13 cellular contexts compared by ENCODE assay signal in genomic region chr15:38531509-38531908, GRCh38. TPM values are rescaled to one million over a fixed set of nuclear protein-coding genes. Genes with fewer than 3 reads are reported as not detected.
DNase-seq lines count a peak whose midpoint lies in the region; ATAC-seq, FAIRE-seq and TF ChIP-seq lines count a peak whose summit lies in the region.
"Had no signal": no experiment of that assay in that cellular context is flagged by ENCODE, and none has a peak within 500 bp of the region (broad histone marks: within the 10 kb centered on the region; RNA-seq: fewer than 3 reads in every experiment).

No MANE protein-coding gene starts in this region.

- H3K27me3 ChIP-seq in keratinocyte (ENCODE audit: control insufficient read depth, extremely low read depth, insufficient read depth, low read length) (peaks cover 3% of the 10 kb centered on the region), gastrocnemius medialis (no peaks in the 10 kb centered on the region)

- dilution Hi-C loops in keratinocyte (cut with MboI; ENCODE audit: extremely low pct_ligation_motif_present, low sequenced_read_pairs): no loop called here

- H3K36me3 ChIP-seq in keratinocyte (ENCODE audit: control insufficient read depth in 2 of 2, extremely low read depth in 1 of 2, insufficient read depth in 2 of 2, low read length in 2 of 2): no peaks in the 10 kb centered on the region
- no peaks in the 10 kb centered on the region for H3K36me3 ChIP-seq in gastrocnemius medialis

- in situ Hi-C loops in gastrocnemius medialis (cut with MboI; ENCODE audit: low sequenced_read_pairs in 4 of 4): no loop called here

- FAIRE-seq in HTR-8/SVneo (lab: Jason Lieb, UNC): no peak
- FAIRE-seq in keratinocyte (lab: Jason Lieb, UNC): peak; percentile 86

- H3K4me3 ChIP-seq in AG10803 (ENCODE audit: low read length): no peak overlapping the region
- peak overlapping the region in 1 of 3 experiments; percentile 58 for H3K4me3 ChIP-seq in keratinocyte (ENCODE audit: control insufficient read depth in 2 of 3, extremely low read depth in 1 of 3, insufficient read depth in 2 of 3, low read depth in 1 of 3, low read length in 3 of 3)
- H3K4me3 ChIP-seq in gastrocnemius medialis: no peak overlapping the region
- H3K4me3 ChIP-seq: PC-9 had no signal

- peak overlapping the region; percentile 89 for H3K4me2 ChIP-seq in keratinocyte (ENCODE audit: control insufficient read depth, extremely low read depth, insufficient read depth, low read depth, low read length)
- H3K4me2 ChIP-seq: PC-9 had no signal

- H3K9me1 ChIP-seq in keratinocyte (ENCODE audit: control insufficient read depth, extremely low read depth, insufficient read depth, low read length): no peaks in the 10 kb centered on the region

- TF ChIP-seq CTCF in AG10803 (conservative IDR thresholded peaks at IDR 0.05; ENCODE audit: low read length) (no peak), keratinocyte (optimal IDR thresholded peaks at IDR 0.05 in 1 of 3, IDR thresholded peaks at IDR 0.05 in 1 of 3, conservative IDR thresholded peaks at IDR 0.05 in 1 of 3; ENCODE audit: extremely low read depth in 1 of 3, insufficient read depth in 2 of 3, low read length in 3 of 3) (no peak), gastrocnemius medialis (IDR thresholded peaks at IDR 0.05 in 4 of 5, conservative IDR thresholded peaks at IDR 0.05 in 1 of 5) (no peak)

- H3K4me1 ChIP-seq in keratinocyte (ENCODE audit: control insufficient read depth, extremely low read depth, insufficient read depth, low read length) (peaks cover 10% of the 10 kb centered on the region), gastrocnemius medialis (no peaks in the 10 kb centered on the region)

- H3K27ac ChIP-seq in keratinocyte (ENCODE audit: control insufficient read depth, insufficient read depth, low read length) (peak overlapping the region; percentile 22), gastrocnemius medialis (no peak overlapping the region)
- H3K27ac ChIP-seq: PC-9 had no signal

- TF ChIP-seq POLR2A in gastrocnemius medialis (IDR thresholded peaks at IDR 0.05): no peak

- no peak overlapping the region for H3K9ac ChIP-seq in keratinocyte (ENCODE audit: control insufficient read depth, extremely low read depth, insufficient read depth, low read length)

- DNase-seq in AG10803 (ENCODE audit: low read depth) (peak; percentile 56), HTR-8/SVneo (ENCODE audit: insufficient read length, low spot score) (peak; percentile 26), amniotic epithelial cell (ENCODE audit: low read depth) (peak; percentile 90), keratinocyte (ENCODE audit: low read depth, low spot score) (no peak), gastrocnemius medialis (no peak)
- DNase-seq: activated CD8-positive, alpha-beta memory T cell treated with anti-CD3 and anti-CD28 coated beads, Interleukin-2, amount 10 ng/mL, durations not matched to agents 7 days and 5 days; DMS53; KG1; trophoblast cell had no signal

- peak overlapping the region; percentile 96 for H2AFZ ChIP-seq in keratinocyte (ENCODE audit: control insufficient read depth, low read length)
- H2AFZ ChIP-seq: PC-9 had no signal

- intact Hi-C loops in gastrocnemius medialis (cut with DNase I; ENCODE audit: low total_unique reads): no loop called here

- H3K79me2 ChIP-seq in keratinocyte (ENCODE audit: control insufficient read depth, insufficient read depth, low read length): no peaks in the 10 kb centered on the region

- H4K20me1 ChIP-seq in keratinocyte (ENCODE audit: control insufficient read depth, extremely low read depth, insufficient read depth, low read length): no peaks in the 10 kb centered on the region

- H3K9me3 ChIP-seq in keratinocyte (ENCODE audit: control insufficient read depth, low read depth, low read length) (no peaks in the 10 kb centered on the region), gastrocnemius medialis (no peaks in the 10 kb centered on the region)

- ATAC-seq in GM19395 (IDR thresholded peaks at IDR 0.05; ENCODE audit: unreplicated experiment): no peak
- ATAC-seq in GM18870 (IDR thresholded peaks at IDR 0.05; ENCODE audit: unreplicated experiment): no peak
- no peak for ATAC-seq in HG02885 (IDR thresholded peaks at IDR 0.05; ENCODE audit: poor library complexity, unreplicated experiment)
- no peak for ATAC-seq in gastrocnemius medialis
- ATAC-seq: activated CD8-positive, alpha-beta memory T cell treated with anti-CD3 and anti-CD28 coated beads, Interleukin-2, amount 10 ng/mL, durations not matched to agents 7 days and 5 days had no signal

RNA-seq across cellular contexts. Expression of gene RASGRP1, which starts 33.1 kb away (rescaled TPM):
- 0.05 to 1.1 TPM (median 0.28 TPM) in 3 replicates for polyA plus RNA-seq in keratinocyte
- polyA plus RNA-seq in keratinocyte (2011; ENCODE audit: low read depth): 1.4 TPM
- polyA plus RNA-seq in keratinocyte (2011; cell fraction: cytosol; rRNA removed): 0.12 and 0.36 TPM in 2 replicates
- 0.28 and 0.29 TPM in 2 replicates for polyA plus RNA-seq in keratinocyte (2011; cell fraction: nucleus; rRNA removed)
- 0.08 and 1.0 TPM in 2 replicates for polyA plus RNA-seq in keratinocyte (2012; ENCODE audit: low replicate concordance)
- polyA minus RNA-seq in keratinocyte: 0.67 to 3.1 TPM in 2 of 3 replicates, not detected in the other
- not detected for polyA minus RNA-seq in keratinocyte (2011; cell fraction: cytosol; rRNA and poly(A)+ RNA removed)
- 0.32 and 0.62 TPM in 2 replicates for polyA minus RNA-seq in keratinocyte (2011; cell fraction: nucleus; rRNA and poly(A)+ RNA removed)
- under 1 TPM in 2 of 4 donors, not detected in 2; 0.44 to 0.85 TPM for total RNA-seq in gastrocnemius medialis

Comparison
In these comparisons a context has a peak if more than half of its experiments do, and no peak if none do; other contexts are left out.
1. DNase-seq: peak in AG10803 (single experiment), HTR-8/SVneo (single experiment) and amniotic epithelial cell (single experiment); none in keratinocyte (single experiment) and gastrocnemius medialis (0 of 2).